ENCODE assay signal across 2 cellular contexts in the genomic region with DNA sequence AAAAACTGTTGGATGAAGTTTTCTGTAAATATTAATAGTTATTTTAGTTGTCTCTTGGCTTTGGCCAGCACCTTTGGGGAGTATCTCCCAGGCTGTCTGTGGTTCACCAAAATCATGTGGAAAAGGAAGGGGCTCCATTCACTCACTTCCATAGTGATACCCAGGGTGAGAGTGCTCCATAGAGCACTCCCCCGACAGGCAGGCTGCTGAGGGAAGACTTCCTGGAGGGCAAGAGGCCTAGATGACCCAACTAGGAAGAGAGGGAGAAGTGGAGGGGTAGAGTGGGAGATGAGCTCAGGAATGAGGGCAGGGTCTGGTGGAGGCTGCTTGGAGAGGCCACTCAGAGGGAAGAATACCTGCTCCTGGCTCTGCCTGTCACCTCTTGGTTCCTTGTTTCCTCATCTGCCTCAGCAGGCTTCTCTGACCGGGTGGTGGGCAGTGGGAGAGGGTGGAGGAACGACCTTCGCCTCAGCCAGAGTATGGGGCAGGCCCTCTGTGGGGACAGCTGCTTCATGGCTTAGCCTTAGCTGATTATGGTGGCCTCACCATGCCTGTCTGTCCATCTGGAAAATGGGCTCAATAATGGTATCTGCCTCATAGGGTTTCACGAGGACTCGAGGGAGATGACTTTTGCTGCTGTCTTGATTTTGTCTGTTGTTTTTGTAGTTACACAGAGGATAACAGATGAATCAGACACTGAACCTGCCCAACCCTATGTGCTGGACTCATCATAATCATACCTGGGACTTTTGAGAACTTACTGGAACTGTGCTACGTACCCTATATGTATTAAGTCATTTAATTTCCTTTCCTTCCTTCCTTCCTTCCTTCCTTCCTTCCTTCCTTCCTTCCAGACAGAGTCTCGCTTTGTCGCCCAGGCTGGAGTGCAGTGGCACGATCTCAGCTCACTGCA.
TF ChIP-seq lines count a peak whose summit lies in the region.

No MANE protein-coding gene starts in this region.

TF ChIP-seq in HepG2, 621 proteins besides CTCF, POLR2A, EP300 and RAD21:
- TF ChIP-seq, protein P1, sequence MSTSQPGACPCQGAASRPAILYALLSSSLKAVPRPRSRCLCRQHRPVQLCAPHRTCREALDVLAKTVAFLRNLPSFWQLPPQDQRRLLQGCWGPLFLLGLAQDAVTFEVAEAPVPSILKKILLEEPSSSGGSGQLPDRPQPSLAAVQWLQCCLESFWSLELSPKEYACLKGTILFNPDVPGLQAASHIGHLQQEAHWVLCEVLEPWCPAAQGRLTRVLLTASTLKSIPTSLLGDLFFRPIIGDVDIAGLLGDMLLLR (CRISPR knock-in tag; IDR thresholded peaks at IDR 0.05), result no peak
- peak; percentile 87 for TF ChIP-seq ZNF629 (CRISPR knock-in tag; conservative IDR thresholded peaks at IDR 0.05)
- no peak for TF ChIP-seq ZNF136 (CRISPR knock-in tag; IDR thresholded peaks at IDR 0.05; ENCODE audit: low read depth)
- peak; percentile 89 for TF ChIP-seq ZNF263 (CRISPR knock-in tag; IDR thresholded peaks at IDR 0.05)
- TF ChIP-seq JDP2 (CRISPR knock-in tag; IDR thresholded peaks at IDR 0.05; ENCODE audit: borderline replicate concordance), result no peak

TF ChIP-seq in K562, 482 proteins besides CTCF, POLR2A, EP300 and RAD21:
- peak; percentile 74 for TF ChIP-seq ZNF263 (CRISPR knock-in tag; IDR thresholded peaks at IDR 0.05; ENCODE audit: borderline replicate concordance)
- TF ChIP-seq EWSR1 (IDR thresholded peaks at IDR 0.05; ENCODE audit: borderline replicate concordance, low read depth, partially characterized antibody), result no peak
- no peak for TF ChIP-seq E2F4 (CRISPR knock-in tag; IDR thresholded peaks at IDR 0.05; ENCODE audit: low read depth)
